In the genomic region with DNA sequence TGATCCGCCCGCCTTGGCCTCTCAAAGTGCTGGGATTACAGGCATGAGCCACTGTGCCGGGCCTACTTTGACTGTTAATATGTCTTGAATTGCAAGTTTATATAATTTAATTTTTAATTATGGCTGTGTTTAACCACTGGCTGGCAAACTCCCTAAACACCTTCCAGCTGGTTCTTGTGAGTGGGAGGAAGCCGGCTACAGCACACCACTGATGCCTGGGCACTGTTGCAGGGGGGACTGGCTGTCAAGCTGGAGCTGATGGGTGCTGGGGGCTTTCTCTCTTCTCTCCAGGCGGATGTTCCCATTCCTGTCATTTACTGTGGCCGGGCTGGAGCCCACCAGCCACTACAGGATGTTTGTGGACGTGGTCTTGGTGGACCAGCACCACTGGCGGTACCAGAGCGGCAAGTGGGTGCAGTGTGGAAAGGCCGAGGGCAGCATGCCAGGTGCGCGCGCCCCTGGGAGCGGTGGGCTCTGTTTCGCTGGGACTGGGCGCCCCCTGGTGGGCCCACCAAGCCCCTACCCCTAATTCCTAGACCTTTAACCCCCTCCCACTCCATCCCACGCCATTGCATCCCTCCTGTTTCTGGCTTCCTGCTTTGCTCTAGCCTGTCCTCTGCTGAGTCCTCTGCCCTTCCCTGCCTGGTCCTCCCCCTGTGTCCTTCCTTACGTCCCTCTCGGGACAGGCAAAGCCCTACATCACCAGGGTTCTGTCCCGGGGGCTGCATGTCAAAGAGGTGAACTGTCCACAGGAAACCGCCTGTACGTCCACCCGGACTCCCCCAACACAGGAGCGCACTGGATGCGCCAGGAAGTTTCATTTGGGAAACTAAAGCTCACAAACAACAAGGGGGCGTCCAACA, we compare ENCODE assay signal across 8 cellular contexts. TPM values are rescaled to one million over a fixed set of nuclear protein-coding genes. Genes with fewer than 3 reads are reported as not detected.
DNase-seq lines count a peak whose midpoint lies in the region; ATAC-seq and TF ChIP-seq lines count a peak whose summit lies in the region.

No MANE protein-coding gene starts in this region.

- peak overlapping the region; percentile 39 for H3K14ac ChIP-seq in neuronal stem cell (ENCODE audit: low read length)

- H3K18ac ChIP-seq in neuronal stem cell (ENCODE audit: low read length), result peak overlapping the region; percentile 80

- H3K4me1 Mint-ChIP-seq in central memory CD8-positive, alpha-beta T cell, result peaks cover 56% of the 10 kb centered on the region

- H4K91ac ChIP-seq in neuronal stem cell (ENCODE audit: low read depth, low read length, poor library complexity), result no peak overlapping the region

- H3K36me3 ChIP-seq in cardiac muscle cell, result no peaks in the 10 kb centered on the region
- H3K36me3 ChIP-seq in neuronal stem cell (replicated peaks in 1 of 2; ENCODE audit: control insufficient read depth in 2 of 2, insufficient read depth in 2 of 2, low read length in 2 of 2), result no peaks in the 10 kb centered on the region

- no peak overlapping the region for H2AK5ac ChIP-seq in neuronal stem cell (ENCODE audit: low read depth, low read length)

- no peak overlapping the region for H2BK5ac ChIP-seq in neuronal stem cell (ENCODE audit: low read length)

- no peak overlapping the region for H2BK120ac ChIP-seq in neuronal stem cell (ENCODE audit: low read depth, low read length)

- no peaks in the 10 kb centered on the region for H3K27me3 Mint-ChIP-seq in central memory CD8-positive, alpha-beta T cell

- H3K36me3 Mint-ChIP-seq in central memory CD8-positive, alpha-beta T cell (ENCODE audit: insufficient read depth), result peaks cover 61% of the 10 kb centered on the region

- H3K79me1 ChIP-seq in neuronal stem cell (ENCODE audit: low read depth, low read length), result no peaks in the 10 kb centered on the region

- no peaks in the 10 kb centered on the region for H3K9me3 ChIP-seq in cardiac muscle cell (ENCODE audit: low read depth)
- H3K9me3 ChIP-seq in neuronal stem cell (replicated peaks in 1 of 2; ENCODE audit: control insufficient read depth in 2 of 2, insufficient read depth in 1 of 2, low read depth in 1 of 2, low read length in 2 of 2), result no peaks in the 10 kb centered on the region

- H3K27me3 ChIP-seq in cardiac muscle cell (no peaks in the 10 kb centered on the region), neuronal stem cell (ENCODE audit: control insufficient read depth in 3 of 3, insufficient read depth in 3 of 3, low read depth in 1 of 3, low read length in 3 of 3) (peaks cover 0 to 41% (median 0%) of the 10 kb centered on the region in 3 experiments)

- H4K8ac ChIP-seq in neuronal stem cell (ENCODE audit: low read depth, low read length), result no peak overlapping the region

- H3K4me3 ChIP-seq in cardiac muscle cell (no peak overlapping the region), neuronal stem cell (ENCODE audit: low read length in 2 of 2) (no peak overlapping the region)

- WGBS in neuronal stem cell (ENCODE audit: extremely low coverage in 2 of 2, insufficient read length in 2 of 2, insufficient replicate concordance in 1 of 2), 2 donors, result no CpG with 5 or more reads among the region's 26 CpGs

- no peak overlapping the region for H2BK15ac ChIP-seq in neuronal stem cell (ENCODE audit: low read length)

- no peaks in the 10 kb centered on the region for H3K9me3 Mint-ChIP-seq in central memory CD8-positive, alpha-beta T cell

- H3K23ac ChIP-seq in neuronal stem cell (ENCODE audit: low read depth, low read length, poor library complexity), result peak overlapping the region; percentile 43

- peaks cover 11% of the 10 kb centered on the region for H3K4me1 ChIP-seq in cardiac muscle cell (ENCODE audit: low read depth)
- no peaks in the 10 kb centered on the region for H3K4me1 ChIP-seq in neuronal stem cell (ENCODE audit: control insufficient read depth in 2 of 2, insufficient read depth in 1 of 2, low read depth in 1 of 2, low read length in 2 of 2)

- peak overlapping the region; percentile 82 for H2AFZ ChIP-seq in neuronal stem cell (ENCODE audit: low read length)

- H2BK12ac ChIP-seq in neuronal stem cell (ENCODE audit: low read length), result no peak overlapping the region

- H3K9ac ChIP-seq in neuronal stem cell (ENCODE audit: low read depth, low read length, poor library complexity), result peak overlapping the region; percentile 77

- peak overlapping the region; percentile 83 for H3K27ac Mint-ChIP-seq in central memory CD8-positive, alpha-beta T cell (ENCODE audit: low read depth)

- DNase-seq in cardiac muscle cell (ENCODE audit: low read depth in 1 of 2, low spot score in 1 of 2), result peak; percentile 19 to 77
- no peak for DNase-seq in Right ventricle myocardium inferior (ENCODE audit: missing footprints)
- DNase-seq in SK-N-DZ (ENCODE audit: low spot score), result peak; percentile 70
- no peak for DNase-seq in central memory CD8-positive, alpha-beta T cell (ENCODE audit: low spot score in 2 of 2)
- peak; percentile 61 for DNase-seq in neuronal stem cell (ENCODE audit: low spot score)
- no peak for DNase-seq in NCI-H2107 (lab: John Stamatoyannopoulos, UW)
- no peak for DNase-seq in posterior vena cava (ENCODE audit: low spot score)
- no peak for DNase-seq in occipital lobe (lab: John Stamatoyannopoulos, UW)

- H3K4me2 ChIP-seq in neuronal stem cell (ENCODE audit: insufficient read depth, low read length, poor library complexity, severe bottlenecking), result no peak overlapping the region

- peak; percentile 39 for TF ChIP-seq CTCF in cardiac muscle cell (IDR thresholded peaks at IDR 0.05; ENCODE audit: low read depth, low read length)

- no peak overlapping the region for H3K4ac ChIP-seq in neuronal stem cell (ENCODE audit: low read length)

- H3K4me3 Mint-ChIP-seq in central memory CD8-positive, alpha-beta T cell, result peak overlapping the region; percentile 65

- intact Hi-C loops in Right ventricle myocardium inferior (cut with DNase I), result loop anchor here (10.0 kb wide), 1 partner anchor 78 kb away; no protein-coding TSS in a partner anchor
- intact Hi-C loops in posterior vena cava (cut with DNase I), result no loop called here

- H3K27ac ChIP-seq in cardiac muscle cell (no peak overlapping the region), neuronal stem cell (replicated peaks; ENCODE audit: low read length) (no peak overlapping the region)

- ATAC-seq in Right ventricle myocardium inferior, result no peak
- ATAC-seq in central memory CD8-positive, alpha-beta T cell (replicated peaks; ENCODE audit: extremely low read depth, poor library complexity, severe bottlenecking), result no peak

RNA-seq across cellular contexts. Expression of gene TBX21, which starts 9.5 kb away (rescaled TPM):
- total RNA-seq in cardiac muscle cell (1.0 and 2.9 TPM in 2 replicates), Right ventricle myocardium inferior (0.27 TPM), posterior vena cava (under 1 TPM; 0.48 to 0.65 TPM), occipital lobe (not detected)
- 0.12 and 1.5 TPM in 2 replicates for polyA plus RNA-seq in cardiac muscle cell
- not detected in 2 replicates for polyA plus RNA-seq in SK-N-DZ (2014; cell fraction: cytosol; rRNA removed)
- polyA plus RNA-seq in SK-N-DZ (2014; cell fraction: nucleus; rRNA removed), result not detected in 2 replicates
- polyA plus RNA-seq in neuronal stem cell (2013, experiment 1 of 2), result not detected
- 0.01 TPM for polyA plus RNA-seq in neuronal stem cell (2013, experiment 2 of 2)

RNA-seq across cellular contexts. Expression of gene TBKBP1, which starts 48.6 kb away (rescaled TPM):
- total RNA-seq in cardiac muscle cell (112 and 143 TPM in 2 replicates), Right ventricle myocardium inferior (14.2 TPM), posterior vena cava (10 to 100 TPM; 10.7 to 13.8 TPM), occipital lobe (11.5 TPM)
- polyA plus RNA-seq in cardiac muscle cell, result 22.6 and 30.2 TPM in 2 replicates
- 18.5 and 42.6 TPM in 2 replicates for polyA plus RNA-seq in SK-N-DZ (2014; cell fraction: cytosol; rRNA removed)
- 70.4 and 79.3 TPM in 2 replicates for polyA plus RNA-seq in SK-N-DZ (2014; cell fraction: nucleus; rRNA removed)
- polyA plus RNA-seq in neuronal stem cell (2013, experiment 1 of 2), result 12.8 TPM
- polyA plus RNA-seq in neuronal stem cell (2013, experiment 2 of 2), result 13.4 TPM

Comparison
In these comparisons a context has a peak if more than half of its experiments do, and no peak if none do; other contexts are left out.
1. DNase-seq: peak in cardiac muscle cell (2 of 2), SK-N-DZ (single experiment) and neuronal stem cell (single experiment); none in Right ventricle myocardium inferior (single experiment), central memory CD8-positive, alpha-beta T cell (0 of 2), NCI-H2107 (single experiment), posterior vena cava (single experiment) and occipital lobe (single experiment).